17 cellular contexts compared by ENCODE assay signal in genomic region chr6:142835787-142836186, GRCh38.
DNase-seq lines count a peak whose midpoint lies in the region; ATAC-seq, FAIRE-seq and TF ChIP-seq lines count a peak whose summit lies in the region.
"Had no signal": no experiment of that assay in that cellular context is flagged by ENCODE, and none has a peak within 500 bp of the region (broad histone marks: within the 10 kb centered on the region; RNA-seq: fewer than 3 reads in every experiment).

No MANE protein-coding gene starts in this region.

- no peak for TF ChIP-seq CTCF in psoas muscle (IDR thresholded peaks at IDR 0.05)

- peak overlapping the region; percentile 85 for H3K27ac Mint-ChIP-seq in activated naive CD4-positive, alpha-beta T cell treated with anti-CD3 and anti-CD28 coated beads, Interleukin-2, amount 50 U/mL, for 24 hours
- H3K27ac Mint-ChIP-seq in activated T-helper 17 cell treated with anti-CD3 and anti-CD28 coated beads, Interleukin-2, amount 50 U/mL, for 72 hours = peak overlapping the region; percentile 47

- no peaks in the 10 kb centered on the region for H3K36me3 ChIP-seq in psoas muscle (ENCODE audit: insufficient read depth in 1 of 2, low read depth in 1 of 2)
- H3K36me3 ChIP-seq: BE2C, HAP-1 had no signal

- no peaks in the 10 kb centered on the region for H3K9me3 ChIP-seq in psoas muscle
- H3K9me3 ChIP-seq: A549, BE2C, HAP-1 had no signal

- peak overlapping the region; percentile 30 for H3K4me3 Mint-ChIP-seq in activated naive CD4-positive, alpha-beta T cell treated with anti-CD3 and anti-CD28 coated beads, Interleukin-2, amount 50 U/mL, for 24 hours
- peak overlapping the region; percentile 33 for H3K4me3 Mint-ChIP-seq in activated T-helper 17 cell treated with anti-CD3 and anti-CD28 coated beads, Interleukin-2, amount 50 U/mL, for 72 hours

- 35 to 60% (median 46%) methylated on average over 3 of the region's 3 CpGs for WGBS in psoas muscle, 3 donors

- no peak overlapping the region for H3K4me3 ChIP-seq in psoas muscle
- H3K4me3 ChIP-seq: A549, HAP-1 had no signal

- H3K27ac ChIP-seq in psoas muscle = peak overlapping the region; percentile 62
- H3K27ac ChIP-seq: A549, C4-2B had no signal

- ATAC-seq in activated T-helper 17 cell treated with anti-CD3 and anti-CD28 coated beads, Interleukin-2, amount 50 U/mL, for 72 hours (replicated peaks) = no peak
- peak in 3 of 4 donors; percentile 51 to 77 (median 71) for ATAC-seq in psoas muscle
- ATAC-seq: A549, HepG2 had no signal

- H3K4me1 Mint-ChIP-seq in activated naive CD4-positive, alpha-beta T cell treated with anti-CD3 and anti-CD28 coated beads, Interleukin-2, amount 50 U/mL, for 24 hours = peaks cover 94% of the 10 kb centered on the region
- H3K4me1 Mint-ChIP-seq in activated T-helper 17 cell treated with anti-CD3 and anti-CD28 coated beads, Interleukin-2, amount 50 U/mL, for 72 hours = peaks cover 57% of the 10 kb centered on the region

- peak; percentile 30 for FAIRE-seq in G401.6 (lab: Jason Lieb, UNC)
- FAIRE-seq: A549, GM12892, H1, HepG2, HTR-8/SVneo had no signal

- H3K9me3 Mint-ChIP-seq in activated naive CD4-positive, alpha-beta T cell treated with anti-CD3 and anti-CD28 coated beads, Interleukin-2, amount 50 U/mL, for 24 hours = peaks cover 9% of the 10 kb centered on the region
- no peaks in the 10 kb centered on the region for H3K9me3 Mint-ChIP-seq in activated T-helper 17 cell treated with anti-CD3 and anti-CD28 coated beads, Interleukin-2, amount 50 U/mL, for 72 hours

- H3K4me1 ChIP-seq in psoas muscle = peaks cover 63% of the 10 kb centered on the region
- H3K4me1 ChIP-seq: HAP-1 had no signal

- no peaks in the 10 kb centered on the region for H3K27me3 ChIP-seq in psoas muscle (ENCODE audit: insufficient read depth in 3 of 3, low read length in 2 of 3)
- H3K27me3 ChIP-seq: BE2C had no signal

- DNase-seq in activated naive CD4-positive, alpha-beta T cell treated with Interleukin-2 at 50 U/mL for 16 hours = no peak
- DNase-seq in psoas muscle (no peak), foreskin melanocyte (no peak), NCI-H82 treated with DMSO at 0.1 percent for 48 hours (lab: John Stamatoyannopoulos, UW; ENCODE audit: unreplicated experiment) (no peak), SKM-1 treated with dmso at 0.1 percent for 144 hours (lab: John Stamatoyannopoulos, UW; ENCODE audit: unreplicated experiment) (no peak)
- DNase-seq: BE2C, DMS 273 treated with DMSO at 0.1 percent for 48 hours had no signal

- H3K36me3 Mint-ChIP-seq in activated naive CD4-positive, alpha-beta T cell treated with anti-CD3 and anti-CD28 coated beads, Interleukin-2, amount 50 U/mL, for 24 hours = peaks cover 28% of the 10 kb centered on the region
- peaks cover 71% of the 10 kb centered on the region for H3K36me3 Mint-ChIP-seq in activated T-helper 17 cell treated with anti-CD3 and anti-CD28 coated beads, Interleukin-2, amount 50 U/mL, for 72 hours (ENCODE audit: low read depth)

- no peaks in the 10 kb centered on the region for H3K27me3 Mint-ChIP-seq in activated naive CD4-positive, alpha-beta T cell treated with anti-CD3 and anti-CD28 coated beads, Interleukin-2, amount 50 U/mL, for 24 hours
- no peaks in the 10 kb centered on the region for H3K27me3 Mint-ChIP-seq in activated T-helper 17 cell treated with anti-CD3 and anti-CD28 coated beads, Interleukin-2, amount 50 U/mL, for 72 hours

- intact Hi-C loops in psoas muscle (cut with DNase I) = no loop called here
